In the genomic region with DNA sequence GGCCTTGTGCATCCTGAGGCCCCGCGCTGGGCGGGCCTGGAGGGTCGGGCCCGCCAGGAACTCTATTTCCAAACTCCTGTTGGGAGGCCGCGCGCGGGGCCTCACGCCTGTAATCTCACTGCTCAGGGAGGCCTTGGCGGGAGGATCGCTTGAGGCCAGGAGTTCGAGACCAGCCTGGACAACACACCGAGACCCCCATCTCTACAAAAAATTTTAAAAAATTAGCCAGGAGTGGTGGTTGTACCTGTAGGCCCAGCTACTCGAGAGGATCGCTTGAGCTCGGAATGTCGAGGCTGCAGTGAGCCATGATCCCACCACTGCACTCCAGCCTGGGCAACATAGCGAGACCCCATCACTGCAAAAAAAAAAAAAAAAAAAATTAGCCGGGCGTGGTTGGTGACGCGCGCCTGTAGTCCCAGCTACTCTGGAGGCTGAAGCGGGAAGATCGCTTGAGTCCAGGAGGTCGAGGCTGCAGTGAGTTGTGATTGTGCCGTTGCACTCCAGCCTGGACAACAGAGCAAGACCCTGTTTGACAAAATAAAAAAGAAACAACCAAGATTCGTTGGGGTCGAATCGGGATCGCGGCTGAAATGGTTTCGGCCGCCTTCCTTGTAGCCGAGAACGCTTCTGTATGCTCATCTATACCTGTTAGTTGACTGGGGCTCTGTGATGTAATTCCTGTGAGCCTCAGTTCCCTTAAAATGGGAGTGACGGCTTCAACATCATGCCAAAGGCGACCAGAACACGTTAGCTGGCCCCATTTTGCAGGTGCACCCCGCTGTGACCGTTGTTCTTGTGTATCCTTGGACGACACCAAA, we compare ENCODE assay signal across 8 cellular contexts. TPM values are rescaled to one million over a fixed set of nuclear protein-coding genes. Genes with fewer than 3 reads are reported as not detected.
A peak's percentile ranks its signal among the peaks of the same experiment; 100 is the strongest.
DNase-seq lines count a peak whose midpoint lies in the region; ATAC-seq lines count a peak whose summit lies in the region.
"Had no signal": no experiment of that assay in that cellular context is flagged by ENCODE, and none has a peak within 500 bp of the region (broad histone marks: within the 10 kb centered on the region; RNA-seq: fewer than 3 reads in every experiment).

No MANE protein-coding gene starts in this region.

- H3K4me1 ChIP-seq in iPS-15b (ENCODE audit: control insufficient read depth, insufficient read depth, low read length) (peaks cover 13% of the 10 kb centered on the region), stomach smooth muscle (ENCODE audit: control insufficient read depth, insufficient read depth, low read length) (peaks cover 64% of the 10 kb centered on the region)

- peaks cover 61% of the 10 kb centered on the region for H3K36me3 Mint-ChIP-seq in activated T-helper 2 cell treated with anti-CD3 and anti-CD28 coated beads, Interferon-gamma antibody, Interleukin-2, Interleukin-4, amounts not matched to agents 10 μg/mL and 5 μg/mL and 100 μg/mL, durations not matched to agents 14 hours and 24 hours and 36 hours (ENCODE audit: low read depth)

- peak overlapping the region; percentile 99 for H3K27ac Mint-ChIP-seq in activated T-helper 2 cell treated with anti-CD3 and anti-CD28 coated beads, Interferon-gamma antibody, Interleukin-2, Interleukin-4, amounts not matched to agents 10 μg/mL and 5 μg/mL and 100 μg/mL, durations not matched to agents 14 hours and 24 hours and 36 hours

- H3K9me3 Mint-ChIP-seq in activated T-helper 2 cell treated with anti-CD3 and anti-CD28 coated beads, Interferon-gamma antibody, Interleukin-2, Interleukin-4, amounts not matched to agents 10 μg/mL and 5 μg/mL and 100 μg/mL, durations not matched to agents 14 hours and 24 hours and 36 hours, result no peaks in the 10 kb centered on the region

- no peaks in the 10 kb centered on the region for H3K9me3 ChIP-seq in iPS-15b (ENCODE audit: control insufficient read depth, insufficient read depth, low read length)
- no peaks in the 10 kb centered on the region for H3K9me3 ChIP-seq in stomach smooth muscle (ENCODE audit: control insufficient read depth in 2 of 2, low read length in 2 of 2)

- intact Hi-C loops in activated T-helper 2 cell treated with anti-CD3 and anti-CD28 coated beads, Interferon-gamma antibody, Interleukin-2, Interleukin-4, amounts not matched to agents 10 μg/mL and 5 μg/mL and 100 μg/mL, durations not matched to agents 14 hours and 24 hours and 36 hours (cut with micrococcal nuclease), result loop anchor here (5.0 kb wide), 3 partner anchors 90 to 155 kb away; partner anchors contain the start of genes LSM7 and SPPL2B

- H3K4me3 ChIP-seq in iPS-15b (ENCODE audit: low read depth, low read length) (peak overlapping the region; percentile 84), stomach smooth muscle (ENCODE audit: low read length in 2 of 2) (peak overlapping the region; percentile 53 to 84)

- H3K36me3 ChIP-seq in iPS-15b (ENCODE audit: control insufficient read depth, insufficient read depth, low read length), result peaks cover 27% of the 10 kb centered on the region
- H3K36me3 ChIP-seq in stomach smooth muscle (ENCODE audit: control insufficient read depth in 2 of 2, insufficient read depth in 2 of 2, low read length in 2 of 2), result peaks cover 0 to 10% of the 10 kb centered on the region in 2 donors

- ATAC-seq in GM21390 (IDR thresholded peaks at IDR 0.05; ENCODE audit: unreplicated experiment), result no peak

- peak overlapping the region; percentile 97 for H3K27ac ChIP-seq in stomach smooth muscle (ENCODE audit: low read length)

- H3K9ac ChIP-seq in iPS-15b (ENCODE audit: low read depth, low read length) (peak overlapping the region; percentile 87), stomach smooth muscle (ENCODE audit: low read length in 2 of 2) (peak overlapping the region; percentile 90 to 94)

- H3K4me1 Mint-ChIP-seq in activated T-helper 2 cell treated with anti-CD3 and anti-CD28 coated beads, Interferon-gamma antibody, Interleukin-2, Interleukin-4, amounts not matched to agents 10 μg/mL and 5 μg/mL and 100 μg/mL, durations not matched to agents 14 hours and 24 hours and 36 hours (ENCODE audit: low read depth), result peaks cover 43% of the 10 kb centered on the region

- H3K27me3 Mint-ChIP-seq in activated T-helper 2 cell treated with anti-CD3 and anti-CD28 coated beads, Interferon-gamma antibody, Interleukin-2, Interleukin-4, amounts not matched to agents 10 μg/mL and 5 μg/mL and 100 μg/mL, durations not matched to agents 14 hours and 24 hours and 36 hours (ENCODE audit: low read depth), result no peaks in the 10 kb centered on the region

- peak; percentile 38 for DNase-seq in HT1080 (ENCODE audit: low read depth)
- no peak for DNase-seq in activated T-helper 2 cell treated with anti-CD3 and anti-CD28 coated beads, Interferon-gamma antibody, Interleukin-2, Interleukin-4, amounts not matched to agents 10 μg/mL and 5 μg/mL and 100 μg/mL, durations not matched to agents 14 hours and 24 hours and 36 hours (ENCODE audit: low spot score)
- DNase-seq in NCI-H510A treated with DMSO at 0.1 percent for 48 hours (lab: John Stamatoyannopoulos, UW), result no peak
- no peak for DNase-seq in foreskin melanocyte

- H3K27me3 ChIP-seq in iPS-15b (ENCODE audit: control insufficient read depth, insufficient read depth, low read length), result no peaks in the 10 kb centered on the region
- no peaks in the 10 kb centered on the region for H3K27me3 ChIP-seq in stomach smooth muscle (ENCODE audit: control insufficient read depth in 1 of 2, insufficient read depth in 2 of 2, low read length in 2 of 2)

- peak overlapping the region; percentile 99 for H3K4me3 Mint-ChIP-seq in activated T-helper 2 cell treated with anti-CD3 and anti-CD28 coated beads, Interferon-gamma antibody, Interleukin-2, Interleukin-4, amounts not matched to agents 10 μg/mL and 5 μg/mL and 100 μg/mL, durations not matched to agents 14 hours and 24 hours and 36 hours (ENCODE audit: low read depth)

RNA-seq across cellular contexts. Expression of gene SF3A2, which starts 0.6 kb away (rescaled TPM):
- 71.2 and 91.0 TPM in 2 replicates for total RNA-seq in HT1080 (2014; rRNA removed; shearing (Covaris generic))
- 63.4 and 73.2 TPM in 2 replicates for polyA plus RNA-seq in HT1080 (2015; cell fraction: cytosol; rRNA removed)
- polyA plus RNA-seq in HT1080 (2015; cell fraction: nucleus; rRNA removed), result 124 and 132 TPM in 2 replicates
- 153 and 154 TPM in 2 replicates for total RNA-seq in activated T-helper 2 cell treated with anti-CD3 and anti-CD28 coated beads, Interferon-gamma antibody, Interleukin-2, Interleukin-4, amounts not matched to agents 10 μg/mL and 5 μg/mL and 100 μg/mL, durations not matched to agents 14 hours and 24 hours and 36 hours

RNA-seq across cellular contexts. Expression of gene PLEKHJ1, which starts 1.1 kb away (rescaled TPM):
- total RNA-seq in HT1080 (2014; rRNA removed; shearing (Covaris generic)), result 146 and 152 TPM in 2 replicates
- polyA plus RNA-seq in HT1080 (2015; cell fraction: cytosol; rRNA removed), result 66.0 and 90.1 TPM in 2 replicates
- polyA plus RNA-seq in HT1080 (2015; cell fraction: nucleus; rRNA removed), result 79.1 and 88.2 TPM in 2 replicates
- total RNA-seq in activated T-helper 2 cell treated with anti-CD3 and anti-CD28 coated beads, Interferon-gamma antibody, Interleukin-2, Interleukin-4, amounts not matched to agents 10 μg/mL and 5 μg/mL and 100 μg/mL, durations not matched to agents 14 hours and 24 hours and 36 hours, result 75.7 and 77.2 TPM in 2 replicates

RNA-seq across cellular contexts. Expression of gene AMH, which starts 11.9 kb away (rescaled TPM):
- 7.2 and 10.6 TPM in 2 replicates for total RNA-seq in HT1080 (2014; rRNA removed; shearing (Covaris generic))
- polyA plus RNA-seq in HT1080 (2015; cell fraction: cytosol; rRNA removed), result 2.8 and 3.4 TPM in 2 replicates
- polyA plus RNA-seq in HT1080 (2015; cell fraction: nucleus; rRNA removed), result 40.8 and 41.9 TPM in 2 replicates
- total RNA-seq in activated T-helper 2 cell treated with anti-CD3 and anti-CD28 coated beads, Interferon-gamma antibody, Interleukin-2, Interleukin-4, amounts not matched to agents 10 μg/mL and 5 μg/mL and 100 μg/mL, durations not matched to agents 14 hours and 24 hours and 36 hours, result 4.3 TPM in 2 replicates

RNA-seq across cellular contexts. Expression of gene JSRP1, which starts 19.0 kb away (rescaled TPM):
- total RNA-seq in HT1080 (2014; rRNA removed; shearing (Covaris generic)), result not detected in 2 replicates
- not detected in 2 replicates for polyA plus RNA-seq in HT1080 (2015; cell fraction: cytosol; rRNA removed)
- not detected in 2 replicates for polyA plus RNA-seq in HT1080 (2015; cell fraction: nucleus; rRNA removed)
- 0.21 and 0.67 TPM in 2 replicates for total RNA-seq in activated T-helper 2 cell treated with anti-CD3 and anti-CD28 coated beads, Interferon-gamma antibody, Interleukin-2, Interleukin-4, amounts not matched to agents 10 μg/mL and 5 μg/mL and 100 μg/mL, durations not matched to agents 14 hours and 24 hours and 36 hours

RNA-seq across cellular contexts. Expression of gene PEAK3, which starts 44.7 kb away (rescaled TPM):
- 0.03 and 0.35 TPM in 2 replicates for total RNA-seq in HT1080 (2014; rRNA removed; shearing (Covaris generic))
- 0.03 and 0.06 TPM in 2 replicates for polyA plus RNA-seq in HT1080 (2015; cell fraction: cytosol; rRNA removed)
- not detected in 2 replicates for polyA plus RNA-seq in HT1080 (2015; cell fraction: nucleus; rRNA removed)
- 0.11 and 0.18 TPM in 2 replicates for total RNA-seq in activated T-helper 2 cell treated with anti-CD3 and anti-CD28 coated beads, Interferon-gamma antibody, Interleukin-2, Interleukin-4, amounts not matched to agents 10 μg/mL and 5 μg/mL and 100 μg/mL, durations not matched to agents 14 hours and 24 hours and 36 hours
- total RNA-seq: SK-MEL-5 had no signal
